Comparison of ENCODE assay signal across 13 cellular contexts in the genomic region with DNA sequence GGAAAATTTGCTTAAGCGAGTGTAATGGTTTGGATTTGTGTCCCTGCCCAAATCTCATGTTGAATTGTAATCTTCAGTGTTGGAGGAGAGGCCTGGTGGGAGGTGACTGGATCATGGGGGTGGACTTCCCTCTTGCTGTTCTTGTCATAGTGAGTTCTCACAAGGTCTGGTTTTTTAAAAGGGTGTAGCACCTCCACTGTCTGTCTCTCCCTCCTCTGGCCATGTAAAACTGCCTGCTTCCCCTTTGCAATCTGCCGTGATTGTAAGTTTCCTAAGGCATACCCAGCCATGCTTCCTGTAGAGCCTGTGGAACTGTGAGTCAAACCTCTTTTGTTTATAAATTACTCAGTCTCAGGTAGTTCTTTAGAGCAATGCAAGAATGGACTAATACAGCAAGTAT. TPM values are rescaled to one million over a fixed set of nuclear protein-coding genes. Genes with fewer than 3 reads are reported as not detected.
DNase-seq lines count a peak whose midpoint lies in the region; FAIRE-seq and TF ChIP-seq lines count a peak whose summit lies in the region.
"Had no signal": no experiment of that assay in that cellular context is flagged by ENCODE, and none has a peak within 500 bp of the region (broad histone marks: within the 10 kb centered on the region; RNA-seq: fewer than 3 reads in every experiment).

No MANE protein-coding gene starts in this region.

- no peaks in the 10 kb centered on the region for H3K27me3 Mint-ChIP-seq in activated CD4-positive, alpha-beta T cell treated with anti-CD3 and anti-CD28 coated beads, Interleukin-2, amount 10 ng/mL, durations not matched to agents 24 days and 14 days
- no peaks in the 10 kb centered on the region for H3K27me3 Mint-ChIP-seq in HFFc6 (ENCODE audit: insufficient read depth)

- H3K4me3 Mint-ChIP-seq in activated CD4-positive, alpha-beta T cell treated with anti-CD3 and anti-CD28 coated beads, Interleukin-2, amount 10 ng/mL, durations not matched to agents 24 days and 14 days = no peak overlapping the region
- no peak overlapping the region for H3K4me3 Mint-ChIP-seq in HFFc6
- H3K4me3 Mint-ChIP-seq: T-helper 1 cell treated with Interleukin-12 subunit alpha and Interleukin-12 subunit beta and Interleukin-4 antibody, amounts not matched to agents 30 μg/mL and 1 μg/mL, for 36 hours had no signal

- peaks cover 3% of the 10 kb centered on the region for H3K36me3 ChIP-seq in bronchial epithelial cell (ENCODE audit: control insufficient read depth, insufficient read depth, low read length)

- peak overlapping the region; percentile 39 for H3K27ac Mint-ChIP-seq in activated CD4-positive, alpha-beta T cell treated with anti-CD3 and anti-CD28 coated beads, Interleukin-2, amount 10 ng/mL, durations not matched to agents 24 days and 14 days
- H3K27ac Mint-ChIP-seq in HFFc6 = peak overlapping the region; percentile 68
- H3K27ac Mint-ChIP-seq: T-helper 1 cell treated with Interleukin-12 subunit alpha and Interleukin-12 subunit beta and Interleukin-4 antibody, amounts not matched to agents 30 μg/mL and 1 μg/mL, for 36 hours had no signal

- no peaks in the 10 kb centered on the region for H3K9me3 Mint-ChIP-seq in activated CD4-positive, alpha-beta T cell treated with anti-CD3 and anti-CD28 coated beads, Interleukin-2, amount 10 ng/mL, durations not matched to agents 24 days and 14 days
- H3K9me3 Mint-ChIP-seq in HFFc6 = no peaks in the 10 kb centered on the region
- H3K9me3 Mint-ChIP-seq: T-helper 1 cell treated with Interleukin-12 subunit alpha and Interleukin-12 subunit beta and Interleukin-4 antibody, amounts not matched to agents 30 μg/mL and 1 μg/mL, for 36 hours had no signal

- no peaks in the 10 kb centered on the region for H3K27me3 ChIP-seq in bronchial epithelial cell (ENCODE audit: control insufficient read depth, insufficient read depth, low read length)
- H3K27me3 ChIP-seq: body of pancreas, upper lobe of left lung had no signal

- H3K36me3 Mint-ChIP-seq in activated CD4-positive, alpha-beta T cell treated with anti-CD3 and anti-CD28 coated beads, Interleukin-2, amount 10 ng/mL, durations not matched to agents 24 days and 14 days (ENCODE audit: low read depth) = peaks cover 38% of the 10 kb centered on the region
- H3K36me3 Mint-ChIP-seq in HFFc6 (ENCODE audit: low read depth) = peaks cover 12% of the 10 kb centered on the region

- no peak for FAIRE-seq in bronchial epithelial cell (lab: Jason Lieb, UNC)

- no peak overlapping the region for H3K4me3 ChIP-seq in bronchial epithelial cell (ENCODE audit: low read depth, low read length)
- H3K4me3 ChIP-seq: body of pancreas, upper lobe of left lung had no signal

- peaks cover 29% of the 10 kb centered on the region for H3K4me1 Mint-ChIP-seq in activated CD4-positive, alpha-beta T cell treated with anti-CD3 and anti-CD28 coated beads, Interleukin-2, amount 10 ng/mL, durations not matched to agents 24 days and 14 days
- H3K4me1 Mint-ChIP-seq in HFFc6 (ENCODE audit: low read depth) = peaks cover 46% of the 10 kb centered on the region

- peak; percentile 45 for DNase-seq in activated CD4-positive, alpha-beta T cell treated with anti-CD3 and anti-CD28 coated beads, Interleukin-2, amount 10 ng/mL, durations not matched to agents 24 days and 14 days
- DNase-seq in activated CD4-positive, alpha-beta T cell treated with anti-CD3 and anti-CD28 coated beads, Interleukin-2, amount 50 U/mL, for 1 hour = no peak
- DNase-seq in HFFc6 (peak; percentile 16), bronchial epithelial cell (ENCODE audit: low read depth) (peak; percentile 89), lung microvascular endothelial cell (ENCODE audit: low read depth in 2 of 2) (peak; percentile 62 to 85), NAMALWA (ENCODE audit: low spot score) (no peak), medulla oblongata (ENCODE audit: extremely low spot score) (no peak)
- no peak for DNase-seq in central memory CD4-positive, alpha-beta T cell
- DNase-seq: DMS79, erythroblast, upper lobe of left lung had no signal

- intact Hi-C loops in activated CD4-positive, alpha-beta T cell treated with anti-CD3 and anti-CD28 coated beads, Interleukin-2, amount 10 ng/mL, durations not matched to agents 24 days and 14 days (cut with micrococcal nuclease) = no loop called here

- TF ChIP-seq CTCF in HFFc6 (IDR thresholded peaks at IDR 0.05) (no peak), bronchial epithelial cell (IDR thresholded peaks at IDR 0.05; ENCODE audit: insufficient read depth, low read length, severe bottlenecking) (no peak)

RNA-seq across cellular contexts. Expression of a gene that starts 6.6 kb away (rescaled TPM):
- total RNA-seq in activated CD4-positive, alpha-beta T cell treated with anti-CD3 and anti-CD28 coated beads, Interleukin-2, amount 10 ng/mL, durations not matched to agents 24 days and 14 days = 34.5 and 37.9 TPM in 2 replicates
- 10 to 100 TPM; 49.6 to 65.5 (median 55.2) TPM for total RNA-seq in HFFc6 (2021; fragmentation: NEBNext Ultra II Directional; extraction: Animal tissue kit (Norgen Biotek cat#: 25700))
- 21.9 and 27.7 TPM in 2 replicates for total RNA-seq in bronchial epithelial cell
- total RNA-seq in lung microvascular endothelial cell = 8.9 and 12.1 TPM in 2 replicates

RNA-seq across cellular contexts. Expression of a gene that starts 19.6 kb away (rescaled TPM):
- 0.19 and 0.24 TPM in 2 replicates for total RNA-seq in activated CD4-positive, alpha-beta T cell treated with anti-CD3 and anti-CD28 coated beads, Interleukin-2, amount 10 ng/mL, durations not matched to agents 24 days and 14 days
- total RNA-seq in HFFc6 (2021; fragmentation: NEBNext Ultra II Directional; extraction: Animal tissue kit (Norgen Biotek cat#: 25700)) = not detected
- total RNA-seq in bronchial epithelial cell (0.53 and 1.0 TPM in 2 replicates), lung microvascular endothelial cell (not detected in 2 replicates)

Comparison
In these comparisons a context has a peak if more than half of its experiments do, and no peak if none do; other contexts are left out.
1. DNase-seq: peak in activated CD4-positive, alpha-beta T cell treated with anti-CD3 and anti-CD28 coated beads, Interleukin-2, amount 10 ng/mL, durations not matched to agents 24 days and 14 days (single experiment), HFFc6 (single experiment), bronchial epithelial cell (single experiment) and lung microvascular endothelial cell (2 of 2); none in activated CD4-positive, alpha-beta T cell treated with anti-CD3 and anti-CD28 coated beads, Interleukin-2, amount 50 U/mL, for 1 hour (single experiment), NAMALWA (single experiment), central memory CD4-positive, alpha-beta T cell (single experiment) and medulla oblongata (single experiment).